ENCODE assay signal across 8 cellular contexts in genomic region chr12:6770600-6770999, GRCh38. TPM values are rescaled to one million over a fixed set of nuclear protein-coding genes. Genes with fewer than 3 reads are reported as not detected.
DNase-seq lines count a peak whose midpoint lies in the region; ATAC-seq lines count a peak whose summit lies in the region.
"Had no signal": no experiment of that assay in that cellular context is flagged by ENCODE, and none has a peak within 500 bp of the region (broad histone marks: within the 10 kb centered on the region; RNA-seq: fewer than 3 reads in every experiment).

No MANE protein-coding gene starts in this region.

- intact Hi-C loops in activated naive CD4-positive, alpha-beta T cell treated with anti-CD3 and anti-CD28 coated beads for 36 hours (cut with micrococcal nuclease), result loop anchor here (5.0 kb wide), 1 partner anchor 187 kb away; no protein-coding TSS in a partner anchor
- intact Hi-C loops in dendritic cell treated with granulocyte-macrophage colony-stimulating factor and Interleukin-4, amounts not matched to agents 40 ng/mL and 50 ng/mL, for 4 days (cut with micrococcal nuclease), result no loop called here
- intact Hi-C loops in posterior vena cava (cut with DNase I), result no loop called here

- H3K27me3 ChIP-seq in stomach smooth muscle (ENCODE audit: control insufficient read depth in 1 of 2, insufficient read depth in 2 of 2, low read length in 2 of 2), result no peaks in the 10 kb centered on the region

- peaks cover 49% of the 10 kb centered on the region for H3K4me1 ChIP-seq in stomach smooth muscle (ENCODE audit: control insufficient read depth, insufficient read depth, low read length)

- H3K9ac ChIP-seq in stomach smooth muscle (ENCODE audit: low read length in 2 of 2), result no peak overlapping the region

- ATAC-seq in HG02884 (IDR thresholded peaks at IDR 0.05; ENCODE audit: unreplicated experiment), result no peak
- ATAC-seq: PC-3 had no signal

- no peaks in the 10 kb centered on the region for H3K9me3 Mint-ChIP-seq in activated naive CD4-positive, alpha-beta T cell treated with anti-CD3 and anti-CD28 coated beads for 36 hours
- no peaks in the 10 kb centered on the region for H3K9me3 Mint-ChIP-seq in dendritic cell treated with granulocyte-macrophage colony-stimulating factor and Interleukin-4, amounts not matched to agents 40 ng/mL and 50 ng/mL, for 4 days

- no peak overlapping the region for H3K4me3 Mint-ChIP-seq in activated naive CD4-positive, alpha-beta T cell treated with anti-CD3 and anti-CD28 coated beads for 36 hours
- peak overlapping the region; percentile 60 for H3K4me3 Mint-ChIP-seq in dendritic cell treated with granulocyte-macrophage colony-stimulating factor and Interleukin-4, amounts not matched to agents 40 ng/mL and 50 ng/mL, for 4 days

- H3K27me3 Mint-ChIP-seq in activated naive CD4-positive, alpha-beta T cell treated with anti-CD3 and anti-CD28 coated beads for 36 hours (ENCODE audit: low read depth), result peaks cover 17% of the 10 kb centered on the region
- H3K27me3 Mint-ChIP-seq in dendritic cell treated with granulocyte-macrophage colony-stimulating factor and Interleukin-4, amounts not matched to agents 40 ng/mL and 50 ng/mL, for 4 days, result peaks cover 70% of the 10 kb centered on the region

- no peaks in the 10 kb centered on the region for H3K9me3 ChIP-seq in stomach smooth muscle (ENCODE audit: control insufficient read depth in 2 of 2, low read length in 2 of 2)

- H3K27ac ChIP-seq in stomach smooth muscle (ENCODE audit: low read length), result peak overlapping the region; percentile 24

- CTCF ChIA-PET in activated naive CD4-positive, alpha-beta T cell treated with anti-CD3 and anti-CD28 coated beads for 36 hours (lab: Charles Lee), result interaction anchor here (0.7 to 6.3 kb wide), 5 partner anchors 10 to 161 kb away, joined by 3 to 39 read pairs (median 7); partner anchors contain the start of genes CD4 and MLF2

- H3K36me3 ChIP-seq in stomach smooth muscle (ENCODE audit: control insufficient read depth in 2 of 2, insufficient read depth in 2 of 2, low read length in 2 of 2), result peaks cover 11 to 13% of the 10 kb centered on the region in 2 donors

- H3K36me3 Mint-ChIP-seq in activated naive CD4-positive, alpha-beta T cell treated with anti-CD3 and anti-CD28 coated beads for 36 hours (ENCODE audit: low read depth), result peaks cover 2% of the 10 kb centered on the region
- H3K36me3 Mint-ChIP-seq in dendritic cell treated with granulocyte-macrophage colony-stimulating factor and Interleukin-4, amounts not matched to agents 40 ng/mL and 50 ng/mL, for 4 days (ENCODE audit: low read depth), result peaks cover 35% of the 10 kb centered on the region

- H3K27ac Mint-ChIP-seq in activated naive CD4-positive, alpha-beta T cell treated with anti-CD3 and anti-CD28 coated beads for 36 hours, result peak overlapping the region; percentile 33
- H3K27ac Mint-ChIP-seq in dendritic cell treated with granulocyte-macrophage colony-stimulating factor and Interleukin-4, amounts not matched to agents 40 ng/mL and 50 ng/mL, for 4 days, result peak overlapping the region; percentile 88

- DNase-seq in activated naive CD4-positive, alpha-beta T cell treated with anti-CD3 and anti-CD28 coated beads for 36 hours, result no peak
- no peak for DNase-seq in activated naive CD4-positive, alpha-beta T cell treated with Interleukin-2 at 50 U/mL for 16 hours
- DNase-seq in posterior vena cava (ENCODE audit: low spot score), result no peak
- DNase-seq: PC-3 had no signal

- H3K4me1 Mint-ChIP-seq in activated naive CD4-positive, alpha-beta T cell treated with anti-CD3 and anti-CD28 coated beads for 36 hours (ENCODE audit: low read depth), result peaks cover 58% of the 10 kb centered on the region
- peaks cover 84% of the 10 kb centered on the region for H3K4me1 Mint-ChIP-seq in dendritic cell treated with granulocyte-macrophage colony-stimulating factor and Interleukin-4, amounts not matched to agents 40 ng/mL and 50 ng/mL, for 4 days (ENCODE audit: low read depth)

- H3K4me3 ChIP-seq in stomach smooth muscle (ENCODE audit: low read length in 2 of 2), result no peak overlapping the region

RNA-seq across cellular contexts. Expression of gene LAG3, which starts 1.7 kb away (rescaled TPM):
- 10 to 100 TPM; 22.8 to 25.1 TPM for total RNA-seq in activated naive CD4-positive, alpha-beta T cell treated with anti-CD3 and anti-CD28 coated beads for 36 hours
- 1 to 10 TPM in 1 of 2 donors, under 1 TPM in 1; 0.57 to 1.2 TPM for total RNA-seq in posterior vena cava
- total RNA-seq: glomerular endothelial cell had no signal

RNA-seq across cellular contexts. Expression of gene PTMS, which starts 4.4 kb away (rescaled TPM):
- 10 to 100 TPM; 35.1 to 44.2 TPM for total RNA-seq in activated naive CD4-positive, alpha-beta T cell treated with anti-CD3 and anti-CD28 coated beads for 36 hours
- 100 to 1,000 TPM; 373 to 398 TPM for total RNA-seq in posterior vena cava

RNA-seq across cellular contexts. Expression of gene MLF2, which starts 17.7 kb away (rescaled TPM):
- 100 to 1,000 TPM; 140 to 143 TPM for total RNA-seq in activated naive CD4-positive, alpha-beta T cell treated with anti-CD3 and anti-CD28 coated beads for 36 hours
- 100 to 1,000 TPM; 106 to 145 TPM for total RNA-seq in posterior vena cava

RNA-seq across cellular contexts. Expression of gene CD4, which starts 18.7 kb away (rescaled TPM):
- 100 to 1,000 TPM; 155 to 161 TPM for total RNA-seq in activated naive CD4-positive, alpha-beta T cell treated with anti-CD3 and anti-CD28 coated beads for 36 hours
- 10 to 100 TPM; 12.9 to 36.0 TPM for total RNA-seq in posterior vena cava
- total RNA-seq: glomerular endothelial cell, PC-3 had no signal

RNA-seq across cellular contexts. Expression of gene COPS7A, which starts 46.8 kb away (rescaled TPM):
- 10 to 100 TPM; 43.0 to 47.8 TPM for total RNA-seq in activated naive CD4-positive, alpha-beta T cell treated with anti-CD3 and anti-CD28 coated beads for 36 hours
- 10 to 100 TPM; 46.0 to 54.5 TPM for total RNA-seq in posterior vena cava

Comparison
In these comparisons a context has a peak if more than half of its experiments do, and no peak if none do; other contexts are left out.
1. RNA of gene LAG3, which starts 1.7 kb away (total RNA-seq): 22.8 to 25.1 TPM in activated naive CD4-positive, alpha-beta T cell treated with anti-CD3 and anti-CD28 coated beads for 36 hours; 0.57 to 1.2 TPM in posterior vena cava; every median in the first group is over 10 times any median in the second.
2. RNA of gene PTMS, which starts 4.4 kb away (total RNA-seq): 373 to 398 TPM in posterior vena cava; 35.1 to 44.2 TPM in activated naive CD4-positive, alpha-beta T cell treated with anti-CD3 and anti-CD28 coated beads for 36 hours; every median in the first group is over 4 times any median in the second.